Comparison of ENCODE assay signal across 1 cellular context in genomic region chr11:86934933-86935579, GRCh38.
TF ChIP-seq lines count a peak whose summit lies in the region.

No MANE protein-coding gene starts in this region.

TF ChIP-seq in K562, 482 proteins besides CTCF, POLR2A, EP300 and RAD21 (continued from another document):
- TF ChIP-seq ZNF592 (IDR thresholded peaks at IDR 0.05), result peak; percentile 6; the same call in 1 of the 2 replicates
- TF ChIP-seq, protein P1, sequence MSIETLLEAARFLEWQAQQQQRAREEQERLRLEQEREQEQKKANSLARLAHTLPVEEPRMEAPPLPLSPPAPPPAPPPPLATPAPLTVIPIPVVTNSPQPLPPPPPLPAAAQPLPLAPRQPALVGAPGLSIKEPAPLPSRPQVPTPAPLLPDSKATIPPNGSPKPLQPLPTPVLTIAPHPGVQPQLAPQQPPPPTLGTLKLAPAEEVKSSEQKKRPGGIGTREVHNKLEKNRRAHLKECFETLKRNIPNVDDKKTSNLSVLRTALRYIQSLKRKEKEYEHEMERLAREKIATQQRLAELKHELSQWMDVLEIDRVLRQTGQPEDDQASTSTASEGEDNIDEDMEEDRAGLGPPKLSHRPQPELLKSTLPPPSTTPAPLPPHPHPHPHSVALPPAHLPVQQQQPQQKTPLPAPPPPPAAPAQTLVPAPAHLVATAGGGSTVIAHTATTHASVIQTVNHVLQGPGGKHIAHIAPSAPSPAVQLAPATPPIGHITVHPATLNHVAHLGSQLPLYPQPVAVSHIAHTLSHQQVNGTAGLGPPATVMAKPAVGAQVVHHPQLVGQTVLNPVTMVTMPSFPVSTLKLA (conservative IDR thresholded peaks at IDR 0.05), result no peak
- TF ChIP-seq RB1 (IDR thresholded peaks at IDR 0.05; ENCODE audit: low read depth), result no peak
- no peak for TF ChIP-seq IRF2 (CRISPR knock-in tag; IDR thresholded peaks at IDR 0.05)
- TF ChIP-seq NR4A1 (CRISPR knock-in tag; IDR thresholded peaks at IDR 0.05), result no peak
- TF ChIP-seq NR4A1 (tag; IDR thresholded peaks at IDR 0.05), result no peak
- no peak for TF ChIP-seq STAT6 (CRISPR knock-in tag; IDR thresholded peaks at IDR 0.05)
- TF ChIP-seq, protein P2, sequence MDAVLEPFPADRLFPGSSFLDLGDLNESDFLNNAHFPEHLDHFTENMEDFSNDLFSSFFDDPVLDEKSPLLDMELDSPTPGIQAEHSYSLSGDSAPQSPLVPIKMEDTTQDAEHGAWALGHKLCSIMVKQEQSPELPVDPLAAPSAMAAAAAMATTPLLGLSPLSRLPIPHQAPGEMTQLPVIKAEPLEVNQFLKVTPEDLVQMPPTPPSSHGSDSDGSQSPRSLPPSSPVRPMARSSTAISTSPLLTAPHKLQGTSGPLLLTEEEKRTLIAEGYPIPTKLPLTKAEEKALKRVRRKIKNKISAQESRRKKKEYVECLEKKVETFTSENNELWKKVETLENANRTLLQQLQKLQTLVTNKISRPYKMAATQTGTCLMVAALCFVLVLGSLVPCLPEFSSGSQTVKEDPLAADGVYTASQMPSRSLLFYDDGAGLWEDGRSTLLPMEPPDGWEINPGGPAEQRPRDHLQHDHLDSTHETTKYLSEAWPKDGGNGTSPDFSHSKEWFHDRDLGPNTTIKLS (IDR thresholded peaks at IDR 0.05; ENCODE audit: borderline replicate concordance, low read depth), result no peak
- no peak for TF ChIP-seq NCOR1 (IDR thresholded peaks at IDR 0.05)
- no peak for TF ChIP-seq ZNF311 (CRISPR knock-in tag; IDR thresholded peaks at IDR 0.05)
- no peak for TF ChIP-seq KLF10 (CRISPR knock-in tag; IDR thresholded peaks at IDR 0.05)
- no peak for TF ChIP-seq CCNT2 (IDR thresholded peaks at IDR 0.05; ENCODE audit: borderline replicate concordance, extremely low read depth, insufficient read length, low read depth, low read length)
- no peak for TF ChIP-seq SOX6 (IDR thresholded peaks at IDR 0.05)
- TF ChIP-seq ZNF146 (CRISPR knock-in tag; IDR thresholded peaks at IDR 0.05; ENCODE audit: unreplicated experiment), result no peak
- TF ChIP-seq TFE3 (CRISPR knock-in tag; IDR thresholded peaks at IDR 0.05), result 0 out of 2 replicates have a peak, but pooled peaks have one; percentile 6
- no peak for TF ChIP-seq ZNF644 (tag; IDR thresholded peaks at IDR 0.05; ENCODE audit: low read depth)
- TF ChIP-seq ZNF277 (CRISPR knock-in tag; IDR thresholded peaks at IDR 0.05; ENCODE audit: borderline replicate concordance), result no peak
- TF ChIP-seq MYC (IDR thresholded peaks at IDR 0.05; ENCODE audit: low read depth, low read length), result 0 out of 2 replicates have a peak, but pooled peaks have one; percentile 6
- no peak for TF ChIP-seq MYC (CRISPR knock-in tag; IDR thresholded peaks at IDR 0.05; ENCODE audit: borderline replicate concordance, low read depth)
